ENCODE assay signal across 24 cellular contexts in genomic region chr4:27350161-27350560, GRCh38.
DNase-seq lines count a peak whose midpoint lies in the region; ATAC-seq, FAIRE-seq and TF ChIP-seq lines count a peak whose summit lies in the region.
"Had no signal": no experiment of that assay in that cellular context is flagged by ENCODE, and none has a peak within 500 bp of the region (broad histone marks: within the 10 kb centered on the region; RNA-seq: fewer than 3 reads in every experiment).

No MANE protein-coding gene starts in this region.

- no peak for TF ChIP-seq RAD21 in HCT116 (IDR thresholded peaks at IDR 0.05; ENCODE audit: low read depth)

- CTCF ChIA-PET in HCT116 (lab: Charles Lee) (no interaction called here), RWPE1 (lab: Yijun Ruan, JAX) (interaction anchor here (0.5 kb wide), 1 partner anchor 961 kb away, joined by 3 read pairs; no protein-coding TSS in a partner anchor), endothelial cell of umbilical vein (lab: Charles Lee) (no interaction called here)

- H4K20me1 ChIP-seq in HCT116 (ENCODE audit: insufficient read depth) (no peaks in the 10 kb centered on the region), endothelial cell of umbilical vein (replicated peaks; ENCODE audit: control insufficient read depth, extremely low read depth, insufficient read depth, low read length) (no peaks in the 10 kb centered on the region)

- POLR2A ChIA-PET in HCT116 (lab: Charles Lee): no interaction called here
- POLR2A ChIA-PET in RWPE1 (lab: Yijun Ruan, JAX; ENCODE audit: low non-redundant PET): no interaction called here
- POLR2A ChIA-PET in endothelial cell of umbilical vein (lab: Charles Lee): no interaction called here

- no peaks in the 10 kb centered on the region for H3K36me3 ChIP-seq in HCT116 (ENCODE audit: control insufficient read depth in 1 of 2, insufficient read depth in 2 of 2, low read length in 2 of 2)
- H3K36me3 ChIP-seq in endothelial cell of umbilical vein (ENCODE audit: control insufficient read depth in 2 of 2, extremely low read depth in 1 of 2, insufficient read depth in 2 of 2, low read length in 2 of 2): no peaks in the 10 kb centered on the region
- H3K36me3 ChIP-seq: SJSA1, tibial artery had no signal

- peak; percentile 37 for DNase-seq in HCT116 (ENCODE audit: low read depth, low spot score)
- peak; percentile 51 for DNase-seq in RWPE1 (ENCODE audit: low spot score)
- peak; percentile 3 for DNase-seq in endothelial cell of umbilical vein (ENCODE audit: low read depth, low spot score)
- DNase-seq in stromal cell of bone marrow (ENCODE audit: low read depth): peak; percentile 2
- no peak for DNase-seq in globus pallidus (ENCODE audit: low spot score)
- DNase-seq in HCEC 1CT: no peak
- no peak for DNase-seq in DMS 273 (lab: John Stamatoyannopoulos, UW; ENCODE audit: unreplicated experiment)
- DNase-seq: activated CD4-positive, CD25-positive, alpha-beta regulatory T cell; activated CD8-positive, alpha-beta T cell treated with anti-CD3 and anti-CD28 coated beads for 36 hours; activated naive CD4-positive, alpha-beta T cell treated with Interleukin-2 at 50 U/mL for 16 hours; activated T-cell treated with anti-CD3 and anti-CD28 coated beads, Interleukin-2, amount 50 U/mL, for 1 hour; AML-193; amniotic stem cell; CD8-positive, alpha-beta memory T cell; IMR-90; NCI-H1694; NCI-H748 treated with DMSO at 0.1 percent for 48 hours; T-helper 2 cell; tibial artery had no signal

- H3K4me3 ChIP-seq in HCT116 (replicated peaks in 1 of 2; ENCODE audit: low read depth in 1 of 2, low read length in 2 of 2): no peak overlapping the region
- H3K4me3 ChIP-seq in endothelial cell of umbilical vein (replicated peaks in 1 of 3; ENCODE audit: insufficient read depth in 1 of 3, low read depth in 1 of 3, low read length in 3 of 3): no peak overlapping the region
- H3K4me3 ChIP-seq: SJSA1, tibial artery had no signal

- TF ChIP-seq POLR2A in HCT116 (IDR thresholded peaks at IDR 0.05; ENCODE audit: borderline replicate concordance, extremely low read depth, insufficient read depth, insufficient read length) (no peak), endothelial cell of umbilical vein (IDR thresholded peaks at IDR 0.05; ENCODE audit: low read depth, low read length) (no peak)

- H3K27me3 ChIP-seq in HCT116 (ENCODE audit: insufficient read depth, low read length) (no peaks in the 10 kb centered on the region), endothelial cell of umbilical vein (ENCODE audit: control insufficient read depth in 2 of 2, insufficient read depth in 2 of 2, low read length in 2 of 2) (no peaks in the 10 kb centered on the region)
- H3K27me3 ChIP-seq: SJSA1, tibial artery had no signal

- no peak overlapping the region for H3K27ac ChIP-seq in HCT116 (ENCODE audit: low read depth, low read length)
- no peak overlapping the region for H3K27ac ChIP-seq in RWPE1
- no peak overlapping the region for H3K27ac ChIP-seq in endothelial cell of umbilical vein (ENCODE audit: insufficient read depth, low read depth, low read length)
- H3K27ac ChIP-seq: parathyroid adenoma, SJSA1, tibial artery had no signal

- no peaks in the 10 kb centered on the region for H3K79me2 ChIP-seq in HCT116 (ENCODE audit: insufficient read depth, low read length)
- no peaks in the 10 kb centered on the region for H3K79me2 ChIP-seq in endothelial cell of umbilical vein (ENCODE audit: control insufficient read depth, insufficient read depth, low read length)
- H3K79me2 ChIP-seq: parathyroid adenoma had no signal

- intact Hi-C loops in HCT116 (cut with micrococcal nuclease): no loop called here
- intact Hi-C loops in endothelial cell of umbilical vein (cut with micrococcal nuclease): no loop called here

- no peak for FAIRE-seq in endothelial cell of umbilical vein (lab: Jason Lieb, UNC)

- H3K9ac ChIP-seq in HCT116 (ENCODE audit: low read length) (no peak overlapping the region), endothelial cell of umbilical vein (replicated peaks; ENCODE audit: extremely low read depth, insufficient read depth, low read length) (no peak overlapping the region)
- H3K9ac ChIP-seq: parathyroid adenoma had no signal

- H2AFZ ChIP-seq in HCT116 (ENCODE audit: low read depth, low read length, poor library complexity, severe bottlenecking) (peak overlapping the region; percentile 31), endothelial cell of umbilical vein (ENCODE audit: low read depth, low read length) (no peak overlapping the region)
- H2AFZ ChIP-seq: parathyroid adenoma had no signal

- no peaks in the 10 kb centered on the region for H3K9me1 ChIP-seq in endothelial cell of umbilical vein (replicated peaks; ENCODE audit: control insufficient read depth, extremely low read depth, insufficient read depth, low read length)

- RAD21 ChIA-PET in HCT116 (lab: Charles Lee; ENCODE audit: low non-redundant PET in 1 of 2, low total read pairs in 2 of 2, uncharacterized antibody in 2 of 2, unreplicated experiment in 2 of 2): no interaction called here

- peaks cover 0 to 10% of the 10 kb centered on the region in 2 experiments; a peak in 2 of 4 replicates for H3K4me1 ChIP-seq in HCT116 (ENCODE audit: control insufficient read depth in 1 of 2, insufficient read depth in 2 of 2, low read length in 2 of 2)
- H3K4me1 ChIP-seq in endothelial cell of umbilical vein (ENCODE audit: control insufficient read depth, extremely low read depth, insufficient read depth, low read length): peaks cover 2% of the 10 kb centered on the region
- H3K4me1 ChIP-seq: parathyroid adenoma, SJSA1, tibial artery had no signal

- BruUV-seq in HCT116 (replicated peaks; lab: Mats Ljungman, UMichigan): no TSS peak
- BruUV-seq in endothelial cell of umbilical vein (replicated peaks; lab: Mats Ljungman, UMichigan): no TSS peak

- dilution Hi-C loops in endothelial cell of umbilical vein (cut with MboI; ENCODE audit: extremely low pct_ligation_motif_present, low sequenced_read_pairs): no loop called here

- H3K9me2 ChIP-seq in HCT116 (ENCODE audit: insufficient read depth): no peaks in the 10 kb centered on the region

- peak overlapping the region; percentile 21 for H3K4me2 ChIP-seq in HCT116 (ENCODE audit: low read length)
- no peak overlapping the region for H3K4me2 ChIP-seq in endothelial cell of umbilical vein (ENCODE audit: insufficient read depth, low read length)

- TF ChIP-seq CTCF in HCT116 (IDR thresholded peaks at IDR 0.05 in 2 of 3, conservative IDR thresholded peaks at IDR 0.05 in 1 of 3; ENCODE audit: borderline replicate concordance in 1 of 3, insufficient read depth in 1 of 3, low read depth in 2 of 3, low read length in 2 of 3) (no peak), RWPE1 (conservative IDR thresholded peaks at IDR 0.05; ENCODE audit: low read depth) (no peak), endothelial cell of umbilical vein (IDR thresholded peaks at IDR 0.05; ENCODE audit: extremely low read depth in 1 of 2, insufficient read depth in 1 of 2, low read depth in 1 of 2, low read length in 2 of 2) (no peak)

- ATAC-seq in HCT116: peak; percentile 46; the same call in 1 of the 2 replicates
- ATAC-seq: activated CD8-positive, alpha-beta T cell treated with anti-CD3 and anti-CD28 coated beads for 36 hours; esophagus mucosa; natural killer cell treated with Interleukin-12 subunit alpha and Interleukin-12 subunit beta and Interleukin-15 and Interleukin-18, amount 100 ng/mL, for 72 hours; stimulated activated memory B cell treated with anti-CD40 and anti-IgM and Interleukin-4, amounts not matched to agents 10 μg/mL and 1 μg/mL and 100 μg/mL, for 72 hours had no signal

- H3K9me3 ChIP-seq in HCT116 (ENCODE audit: control insufficient read depth in 1 of 2, insufficient read depth in 1 of 2, low read depth in 1 of 2, low read length in 2 of 2): no peaks in the 10 kb centered on the region
- no peaks in the 10 kb centered on the region for H3K9me3 ChIP-seq in endothelial cell of umbilical vein (replicated peaks; ENCODE audit: control insufficient read depth, insufficient read depth, low read length)
- H3K9me3 ChIP-seq: SJSA1, tibial artery had no signal

TF ChIP-seq in HCT116, 20 proteins besides CTCF, POLR2A, EP300 and RAD21 (continues in another document):
- TF ChIP-seq CBX3 (IDR thresholded peaks at IDR 0.05; ENCODE audit: low read depth): peak; percentile 60; the same call in 1 of the 2 replicates
- TF ChIP-seq SIN3A (IDR thresholded peaks at IDR 0.05; ENCODE audit: low read depth): no peak
- no peak for TF ChIP-seq ZNF274 (IDR thresholded peaks at IDR 0.05; ENCODE audit: low read depth, low read length)
- TF ChIP-seq, protein P1, sequence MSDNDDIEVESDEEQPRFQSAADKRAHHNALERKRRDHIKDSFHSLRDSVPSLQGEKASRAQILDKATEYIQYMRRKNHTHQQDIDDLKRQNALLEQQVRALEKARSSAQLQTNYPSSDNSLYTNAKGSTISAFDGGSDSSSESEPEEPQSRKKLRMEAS (IDR thresholded peaks at IDR 0.05): peak; percentile 33
- TF ChIP-seq, protein P2, sequence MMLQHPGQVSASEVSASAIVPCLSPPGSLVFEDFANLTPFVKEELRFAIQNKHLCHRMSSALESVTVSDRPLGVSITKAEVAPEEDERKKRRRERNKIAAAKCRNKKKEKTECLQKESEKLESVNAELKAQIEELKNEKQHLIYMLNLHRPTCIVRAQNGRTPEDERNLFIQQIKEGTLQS (IDR thresholded peaks at IDR 0.05): no peak
- TF ChIP-seq JUND (IDR thresholded peaks at IDR 0.05): peak; percentile 59

TF ChIP-seq in endothelial cell of umbilical vein, 7 proteins besides CTCF, POLR2A, EP300 and RAD21:
- TF ChIP-seq EZH2 (IDR thresholded peaks at IDR 0.05; ENCODE audit: borderline replicate concordance, low read depth, low read length, severe bottlenecking): no peak
- TF ChIP-seq FOS (IDR thresholded peaks at IDR 0.05; ENCODE audit: borderline replicate concordance, insufficient read depth, low read length): peak; percentile 44
- TF ChIP-seq GATA2 (IDR thresholded peaks at IDR 0.05; ENCODE audit: insufficient read depth, insufficient read length, low read depth, low read length): peak; percentile 89

Comparison
In these comparisons a context has a peak if more than half of its experiments do, and no peak if none do; other contexts are left out.
1. DNase-seq: peak in HCT116 (single experiment), RWPE1 (single experiment), endothelial cell of umbilical vein (single experiment) and stromal cell of bone marrow (single experiment); none in globus pallidus (single experiment), HCEC 1CT (single experiment) and DMS 273 (single experiment).